In genomic region chr17:47266782-47267181, GRCh38 we compare ENCODE assay signal across 18 cellular contexts. TPM values are rescaled to one million over a fixed set of nuclear protein-coding genes. Genes with fewer than 3 reads are reported as not detected.
DNase-seq lines count a peak whose midpoint lies in the region; ATAC-seq, FAIRE-seq and TF ChIP-seq lines count a peak whose summit lies in the region.
"Had no signal": no experiment of that assay in that cellular context is flagged by ENCODE, and none has a peak within 500 bp of the region (broad histone marks: within the 10 kb centered on the region; RNA-seq: fewer than 3 reads in every experiment).

No MANE protein-coding gene starts in this region.

- DNase-seq in K562 (ENCODE audit: extremely low read depth in 1 of 4, low spot score in 3 of 4) (no peak), left lobe of liver (ENCODE audit: low spot score) (no peak), thoracic aorta (ENCODE audit: low spot score) (no peak), H54 (ENCODE audit: insufficient read length, low spot score) (no peak), stomach (no peak)
- no peak for DNase-seq in activated T-cell treated with anti-CD3 and anti-CD28 coated beads, Interleukin-2, amount 50 U/mL, for 48 hours
- DNase-seq: activated CD4-positive, alpha-beta T cell treated with anti-CD3 and anti-CD28 coated beads for 1 hour; activated CD8-positive, alpha-beta memory T cell treated with anti-CD3 and anti-CD28 coated beads, Interleukin-2, amount 50 U/mL, for 48 hours; activated naive CD4-positive, alpha-beta T cell treated with Interleukin-2 at 50 U/mL for 16 hours; dorsolateral prefrontal cortex; heart left ventricle; NCI-H2029; NCI-H510A; stimulated activated CD4-positive, alpha-beta T cell treated with anti-CD3 and anti-CD28 coated beads, Interleukin-15, amount 100 ng/mL, for 24 hours; stimulated activated naive CD4-positive, alpha-beta T cell treated with Interleukin-2 at 50 U/mL for 16 hours had no signal

- POLR2A ChIA-PET in K562 (lab: Yijun Ruan, JAX): interaction anchor here (1.3 kb wide), 1 partner anchor 24 kb away, joined by 3 read pairs; no protein-coding TSS in a partner anchor

- H3K9me1 ChIP-seq in K562 (ENCODE audit: control insufficient read depth, insufficient read depth, low read length): no peaks in the 10 kb centered on the region

- 55% methylated on average over 6 of the region's 6 CpGs for WGBS in K562 (ENCODE audit: insufficient coverage, low coverage, missing lambda C conversion rate)
- 57 to 92% (median 77%) methylated on average over 6 of the region's 6 CpGs for WGBS in stomach, 5 donors

- no peak for TF ChIP-seq RAD21 in K562 (CRISPR knock-in tag; conservative IDR thresholded peaks at IDR 0.05 in 1 of 2, IDR thresholded peaks at IDR 0.05 in 1 of 2)

- TF ChIP-seq POLR2A in K562 (conservative IDR thresholded peaks at IDR 0.05) (no peak), H54 (IDR thresholded peaks at IDR 0.05; ENCODE audit: low read depth, low read length) (no peak), stomach (IDR thresholded peaks at IDR 0.05) (no peak)

- H3K27ac ChIP-seq in HUES48 (ENCODE audit: low read depth, low read length): peak overlapping the region; percentile 23
- no peak overlapping the region for H3K27ac ChIP-seq in K562 (ENCODE audit: extremely low read depth, low read depth, low read length)
- H3K27ac ChIP-seq in thoracic aorta: peak overlapping the region; percentile 49 to 70
- peak overlapping the region in 2 of 5 donors; percentile 8 to 14 for H3K27ac ChIP-seq in stomach
- H3K27ac ChIP-seq: dorsolateral prefrontal cortex had no signal

- H3K27me3 ChIP-seq in HUES48 (ENCODE audit: control insufficient read depth, insufficient read depth, low read length) (no peaks in the 10 kb centered on the region), K562 (ENCODE audit: control insufficient read depth in 2 of 2, insufficient read depth in 2 of 2, low read length in 2 of 2) (no peaks in the 10 kb centered on the region), thoracic aorta (replicated peaks; ENCODE audit: insufficient read depth) (no peaks in the 10 kb centered on the region), stomach (no peaks in the 10 kb centered on the region)
- H3K27me3 ChIP-seq: dorsolateral prefrontal cortex, heart left ventricle had no signal

- H3K79me2 ChIP-seq in K562 (ENCODE audit: control insufficient read depth, insufficient read depth, low read length): no peaks in the 10 kb centered on the region

- H3K36me3 ChIP-seq in HUES48 (ENCODE audit: control insufficient read depth, insufficient read depth, low read length) (no peaks in the 10 kb centered on the region), K562 (ENCODE audit: control insufficient read depth, insufficient read depth, low read length) (no peaks in the 10 kb centered on the region), thoracic aorta (peaks cover 6% of the 10 kb centered on the region), stomach (no peaks in the 10 kb centered on the region)
- H3K36me3 ChIP-seq: heart left ventricle had no signal

- H3K4me1 ChIP-seq in HUES48 (ENCODE audit: control insufficient read depth, insufficient read depth, low read length) (no peaks in the 10 kb centered on the region), K562 (replicated peaks in 1 of 2; ENCODE audit: control insufficient read depth in 2 of 2, insufficient read depth in 2 of 2, low read length in 2 of 2) (peaks cover 4 to 30% of the 10 kb centered on the region in 2 experiments; a peak in 3 of 5 replicates), thoracic aorta (ENCODE audit: control insufficient read depth in 1 of 2, low read depth in 2 of 2) (peaks cover 23 to 57% of the 10 kb centered on the region in 2 donors), stomach (peaks cover 0 to 26% (median 5%) of the 10 kb centered on the region in 4 donors)

- CTCF ChIA-PET in K562 (lab: Yijun Ruan, JAX; ENCODE audit: low intra/inter-chr PET ratio): no interaction called here

- no peak for TF ChIP-seq EP300 in K562 (IDR thresholded peaks at IDR 0.05; ENCODE audit: low read length)
- TF ChIP-seq EP300 in stomach (IDR thresholded peaks at IDR 0.05): no peak

- H3K4me2 ChIP-seq in K562 (ENCODE audit: insufficient read depth, low read length): no peak overlapping the region

- H2AFZ ChIP-seq in K562 (ENCODE audit: low read depth, low read length): no peak overlapping the region

- FAIRE-seq in K562 (lab: Jason Lieb, UNC) (no peak), H54 (lab: Jason Lieb, UNC) (no peak)
- FAIRE-seq: islet of Langerhans had no signal

- intact Hi-C loops in K562 (cut with micrococcal nuclease): no loop called here
- intact Hi-C loops in stomach (cut with DNase I; ENCODE audit: low total_unique reads): no loop called here

- H3K4me3 ChIP-seq in HUES48 (ENCODE audit: low read depth, low read length) (no peak overlapping the region), K562 (no peak overlapping the region), thoracic aorta (no peak overlapping the region), stomach (no peak overlapping the region)
- H3K4me3 ChIP-seq: dorsolateral prefrontal cortex, heart left ventricle had no signal

- no peaks in the 10 kb centered on the region for H4K20me1 ChIP-seq in K562 (replicated peaks; ENCODE audit: control insufficient read depth, insufficient read depth, low read length)

- no peak for ATAC-seq in K562
- peak; percentile 20 for ATAC-seq in left lobe of liver
- ATAC-seq in thoracic aorta (ENCODE audit: insufficient number of reproducible peaks, low FRiP score, low read depth): no peak

- BruUV-seq in K562 (replicated peaks; lab: Mats Ljungman, UMichigan): no TSS peak

- TF ChIP-seq CTCF in K562 (IDR thresholded peaks at IDR 0.05 in 2 of 3, conservative IDR thresholded peaks at IDR 0.05 in 1 of 3; ENCODE audit: insufficient read depth in 2 of 3, low read depth in 1 of 3, low read length in 3 of 3): no peak
- TF ChIP-seq CTCF in thoracic aorta (IDR thresholded peaks at IDR 0.05): no peak
- no peak for TF ChIP-seq CTCF in stomach (IDR thresholded peaks at IDR 0.05)

- no peak overlapping the region for H3K9ac ChIP-seq in HUES48 (ENCODE audit: low read depth, low read length)
- H3K9ac ChIP-seq in K562 (ENCODE audit: insufficient read depth in 1 of 2, low read depth in 2 of 2, low read length in 2 of 2): no peak overlapping the region

- H3K9me3 ChIP-seq in HUES48 (ENCODE audit: control insufficient read depth, insufficient read depth, low read length) (no peaks in the 10 kb centered on the region), K562 (replicated peaks; ENCODE audit: control insufficient read depth, insufficient read depth, low read depth, low read length) (no peaks in the 10 kb centered on the region), thoracic aorta (no peaks in the 10 kb centered on the region), stomach (no peaks in the 10 kb centered on the region)
- H3K9me3 ChIP-seq: heart left ventricle had no signal

- in situ Hi-C loops in K562 (cut with MboI): no loop called here

RNA-seq across cellular contexts. Expression of gene ITGB3, which starts 13.2 kb away (rescaled TPM):
- 3.2 and 6.2 TPM in 2 replicates for total RNA-seq in K562 (2011; cell fraction: chromatin; rRNA removed; ENCODE audit: low replicate concordance)
- total RNA-seq in K562 (2011; cell fraction: nucleolus; rRNA removed): 2.8 and 4.7 TPM in 2 replicates
- total RNA-seq in K562 (2011; cell fraction: nucleoplasm; rRNA removed): 3.4 and 4.4 TPM in 2 replicates
- 0.45 and 0.54 TPM in 2 replicates for total RNA-seq in K562 (2014; rRNA removed)
- total RNA-seq in K562 (2014; rRNA removed; fragmentation: Illumina TruSeq; extraction: Trizol): 0.47 and 0.99 TPM in 2 replicates
- 0.30 and 0.62 TPM in 2 replicates for total RNA-seq in K562 (2015; rRNA removed; fragmentation: Illumina TruSeq; extraction: Trizol)
- total RNA-seq in K562 (2021): 0.84 and 0.92 TPM in 2 replicates
- polyA plus RNA-seq in K562 (2011; rRNA removed): 1.1 and 2.6 TPM in 2 replicates
- 1.0 and 1.9 TPM in 2 replicates for polyA plus RNA-seq in K562 (2011; cell fraction: cytosol; rRNA removed)
- 0.95 and 3.2 TPM in 2 replicates for polyA plus RNA-seq in K562 (2011; cell fraction: nucleus; rRNA removed)
- polyA plus RNA-seq in K562 (2012): 0.73 and 1.0 TPM in 2 replicates
- 0.60 and 0.62 TPM in 2 replicates for polyA plus RNA-seq in K562 (2014; fragmentation: Illumina TruSeq; extraction: Trizol)
- under 1 TPM in 1 of 2 experiments, not detected in 1; 0.08 TPM for polyA plus RNA-seq in K562 (2014; fragmentation: Nextera tagmentation; extraction: Ambion mirVana)
- polyA plus RNA-seq in K562 (2014; rRNA removed): 0.32 and 0.62 TPM in 2 replicates
- 1.8 and 6.9 TPM in 2 replicates for polyA minus RNA-seq in K562 (2011; rRNA and poly(A)+ RNA removed)
- 0.64 and 3.1 TPM in 2 replicates for polyA minus RNA-seq in K562 (2011; cell fraction: cytosol; rRNA and poly(A)+ RNA removed)
- polyA minus RNA-seq in K562 (2011; cell fraction: nucleus; rRNA and poly(A)+ RNA removed): 1.2 and 1.6 TPM in 2 replicates
- 5.0 TPM for total RNA-seq in left lobe of liver
- 100 to 1,000 TPM in 1 of 2 donors, 10 to 100 TPM in 1; 68.1 to 197 TPM for total RNA-seq in thoracic aorta
- total RNA-seq in stomach: 10 to 100 TPM in 3 of 5 donors, 1 to 10 TPM in 1, not detected in 1; 7.1 to 29.8 (median 23.6) TPM
- polyA plus RNA-seq in stomach: 1 to 10 TPM; 1.0 to 3.1 (median 1.7) TPM
- polyA plus RNA-seq: neural cell had no signal

RNA-seq across cellular contexts. Expression of gene EFCAB13, which starts 57.0 kb away (rescaled TPM):
- total RNA-seq in K562 (2011; cell fraction: chromatin; rRNA removed; ENCODE audit: low replicate concordance): 1.8 and 4.2 TPM in 2 replicates
- 0.66 TPM in 1 of 2 replicates, not detected in the other for total RNA-seq in K562 (2011; cell fraction: nucleolus; rRNA removed)
- total RNA-seq in K562 (2011; cell fraction: nucleoplasm; rRNA removed): 1.1 and 2.4 TPM in 2 replicates
- total RNA-seq in K562 (2014; rRNA removed) (1.3 and 3.1 TPM in 2 replicates), K562 (2014; rRNA removed; fragmentation: Illumina TruSeq; extraction: Trizol) (1.3 TPM in 2 replicates), K562 (2015; rRNA removed; fragmentation: Illumina TruSeq; extraction: Trizol) (0.69 and 1.2 TPM in 2 replicates), K562 (2021) (1.0 and 2.6 TPM in 2 replicates), left lobe of liver (4.6 TPM), thoracic aorta (10 to 100 TPM in 1 of 2 donors, 1 to 10 TPM in 1; 8.1 to 16.7 TPM), stomach (10 to 100 TPM in 3 of 5 donors, 1 to 10 TPM in 1, under 1 TPM in 1; 0.29 to 27.0 (median 11.2) TPM)
- polyA plus RNA-seq in K562 (2011; rRNA removed) (0.70 and 1.1 TPM in 2 replicates), K562 (2014; fragmentation: Illumina TruSeq; extraction: Trizol) (0.95 and 1.2 TPM in 2 replicates), K562 (2014; fragmentation: Nextera tagmentation; extraction: Ambion mirVana) (under 1 TPM; 0.46 TPM), K562 (2014; rRNA removed) (0.32 and 2.7 TPM in 2 replicates), stomach (1 to 10 TPM in 1 of 3 donors, under 1 TPM in 2; 0.43 to 5.0 (median 0.56) TPM)
- 0.09 TPM in 1 of 2 replicates, not detected in the other for polyA plus RNA-seq in K562 (2011; cell fraction: cytosol; rRNA removed)
- 1.0 and 1.2 TPM in 2 replicates for polyA plus RNA-seq in K562 (2011; cell fraction: nucleus; rRNA removed)
- 0.83 and 2.9 TPM in 2 replicates for polyA plus RNA-seq in K562 (2012)
- 1.6 and 2.1 TPM in 2 replicates for polyA minus RNA-seq in K562 (2011; rRNA and poly(A)+ RNA removed)
- polyA minus RNA-seq in K562 (2011; cell fraction: cytosol; rRNA and poly(A)+ RNA removed): not detected in 2 replicates
- polyA minus RNA-seq in K562 (2011; cell fraction: nucleus; rRNA and poly(A)+ RNA removed): 0.67 and 1.4 TPM in 2 replicates

RNA-seq across cellular contexts. Expression of gene MYL4, which starts 57.6 kb away (rescaled TPM):
- 69.7 and 135 TPM in 2 replicates for total RNA-seq in K562 (2011; cell fraction: chromatin; rRNA removed; ENCODE audit: low replicate concordance)
- total RNA-seq in K562 (2011; cell fraction: nucleolus; rRNA removed): 127 and 133 TPM in 2 replicates
- total RNA-seq in K562 (2011; cell fraction: nucleoplasm; rRNA removed): 109 and 110 TPM in 2 replicates
- 170 and 213 TPM in 2 replicates for total RNA-seq in K562 (2014; rRNA removed)
- 83.5 and 117 TPM in 2 replicates for total RNA-seq in K562 (2014; rRNA removed; fragmentation: Illumina TruSeq; extraction: Trizol)
- total RNA-seq in K562 (2015; rRNA removed; fragmentation: Illumina TruSeq; extraction: Trizol): 149 TPM in 2 replicates
- 177 and 183 TPM in 2 replicates for total RNA-seq in K562 (2021)
- polyA plus RNA-seq in K562 (2011; rRNA removed): 221 and 324 TPM in 2 replicates
- polyA plus RNA-seq in K562 (2011; cell fraction: cytosol; rRNA removed): 287 and 309 TPM in 2 replicates
- polyA plus RNA-seq in K562 (2011; cell fraction: nucleus; rRNA removed): 346 and 397 TPM in 2 replicates
- polyA plus RNA-seq in K562 (2012): 170 and 179 TPM in 2 replicates
- polyA plus RNA-seq in K562 (2014; fragmentation: Illumina TruSeq; extraction: Trizol): 252 and 284 TPM in 2 replicates
- polyA plus RNA-seq in K562 (2014; fragmentation: Nextera tagmentation; extraction: Ambion mirVana): 100 to 1,000 TPM; 287 to 423 TPM
- polyA plus RNA-seq in K562 (2014; rRNA removed): 319 and 378 TPM in 2 replicates
- 90.7 and 106 TPM in 2 replicates for polyA minus RNA-seq in K562 (2011; rRNA and poly(A)+ RNA removed)
- 34.9 and 40.8 TPM in 2 replicates for polyA minus RNA-seq in K562 (2011; cell fraction: cytosol; rRNA and poly(A)+ RNA removed)
- polyA minus RNA-seq in K562 (2011; cell fraction: nucleus; rRNA and poly(A)+ RNA removed): 29.5 and 45.3 TPM in 2 replicates
- not detected for total RNA-seq in left lobe of liver
- not detected for total RNA-seq in thoracic aorta
- 1 to 10 TPM in 2 of 5 donors, not detected in 3; 1.7 to 5.7 TPM for total RNA-seq in stomach
- polyA plus RNA-seq in stomach: 1 to 10 TPM in 2 of 3 donors, under 1 TPM in 1; 0.20 to 2.1 (median 1.5) TPM
- polyA plus RNA-seq: neural cell had no signal

Comparison
In these comparisons a context has a peak if more than half of its experiments do, and no peak if none do; other contexts are left out.
1. RNA of gene MYL4, which starts 57.6 kb away (total RNA-seq): 69.7 to 213 TPM in K562; not detected in thoracic aorta, not detected in left lobe of liver (single experiment) and 1.7 to 5.7 TPM in stomach; every median in the first group is over 10 times any median in the second.